In genomic region chr10:122980209-122981065, GRCh38 we compare ENCODE assay signal across 8 cellular contexts. TPM values are rescaled to one million over a fixed set of nuclear protein-coding genes. Genes with fewer than 3 reads are reported as not detected.
DNase-seq lines count a peak whose midpoint lies in the region; ATAC-seq and TF ChIP-seq lines count a peak whose summit lies in the region.

PSTK (plus strand) TSS chr10:122980401; CDS start chr10:122980480, 79 bp downstream.

- H3K27ac Mint-ChIP-seq in T-helper 17 cell, result peak within 1 kb of the TSS; percentile 96

- H3K36me3 Mint-ChIP-seq in T-helper 17 cell (ENCODE audit: low read depth), result peaks cover 4% of the 10 kb centered on the region

- DNase-seq in NCI-H1694 treated with DMSO at 0.1 percent for 48 hours (lab: John Stamatoyannopoulos, UW) (peak; percentile 32), T-helper 17 cell (peak; percentile 75 to 80 (median 79)), anterior cingulate cortex (lab: John Stamatoyannopoulos, UW) (peak in 57 of 58 donors; percentile 43 to 98 (median 91)), right cardiac atrium (peak; percentile 94 to 98 (median 97)), pulmonary artery endothelial cell (ENCODE audit: low read depth, low spot score) (peak; percentile 65), uterus (peak; percentile 91)

- peak in 1 of 2 donors; percentile 73 for TF ChIP-seq POLR2A in uterus (IDR thresholded peaks at IDR 0.05)

- WGBS in right cardiac atrium, result under 1% methylated on average over 73 of the region's 73 CpGs

- no peaks in the 10 kb centered on the region for H3K36me3 ChIP-seq in uterus

- peak within 1 kb of the TSS; percentile 44 for H3K4me3 ChIP-seq in right cardiac atrium (ENCODE audit: low read length)
- peak within 1 kb of the TSS; percentile 77 to 79 for H3K4me3 ChIP-seq in uterus

- ATAC-seq in GM18502 (IDR thresholded peaks at IDR 0.05; ENCODE audit: poor library complexity, unreplicated experiment) (peak; percentile 98), HG02943 (IDR thresholded peaks at IDR 0.05; ENCODE audit: low read depth, unreplicated experiment) (peak; percentile 98), T-helper 17 cell (peak; percentile 96), right cardiac atrium (peak; percentile 99)

- no peaks in the 10 kb centered on the region for H3K27me3 ChIP-seq in right cardiac atrium (ENCODE audit: control insufficient read depth, insufficient read depth)
- H3K27me3 ChIP-seq in uterus, result no peaks in the 10 kb centered on the region

- H3K4me1 ChIP-seq in right cardiac atrium (ENCODE audit: control insufficient read depth, insufficient read depth, low read length) (no peaks in the 10 kb centered on the region), uterus (no peaks in the 10 kb centered on the region)

- intact Hi-C loops in right cardiac atrium (cut with DNase I) (no loop called here), uterus (cut with DNase I; ENCODE audit: low total_unique reads) (no loop called here)

- H3K27me3 Mint-ChIP-seq in T-helper 17 cell, result no peaks in the 10 kb centered on the region

- H3K9me3 ChIP-seq in T-helper 17 cell (ENCODE audit: control insufficient read depth, low read length, poor library complexity, severe bottlenecking) (no peaks in the 10 kb centered on the region), right cardiac atrium (ENCODE audit: control insufficient read depth, low read length) (no peaks in the 10 kb centered on the region), uterus (no peaks in the 10 kb centered on the region)

- H3K4me3 Mint-ChIP-seq in T-helper 17 cell, result peak within 1 kb of the TSS; percentile 91

- peak; percentile 95 to 99 (median 98) for TF ChIP-seq CTCF in uterus (IDR thresholded peaks at IDR 0.05)

- peaks cover 22% of the 10 kb centered on the region for H3K4me1 Mint-ChIP-seq in T-helper 17 cell

- H3K27ac ChIP-seq in right cardiac atrium (ENCODE audit: low read length) (peak within 1 kb of the TSS; percentile 64), uterus (peak within 1 kb of the TSS; percentile 89 to 94)

RNA-seq across cellular contexts. Expression of gene PSTK, which starts in this region (rescaled TPM):
- total RNA-seq in T-helper 17 cell (10 to 100 TPM; 10.3 to 10.5 TPM), right cardiac atrium (1 to 10 TPM; 1.0 to 5.1 (median 4.0) TPM), pulmonary artery endothelial cell (3.0 and 3.9 TPM in 2 replicates), uterus (10 to 100 TPM in 1 of 4 donors, 1 to 10 TPM in 2, under 1 TPM in 1; 0.77 to 11.2 (median 2.1) TPM)
- 4.9 TPM for polyA plus RNA-seq in right cardiac atrium

Comparison
In these comparisons a context has a peak if more than half of its experiments do, and no peak if none do; other contexts are left out.
1. Peak in every context shown above with its lines: DNase-seq, ATAC-seq, H3K4me3 ChIP-seq and H3K27ac ChIP-seq.
2. DNase-seq: peak in every context shown above with its lines; median percentile 97 in right cardiac atrium; 91 in anterior cingulate cortex; 91 in uterus; 79 in T-helper 17 cell; 65 in pulmonary artery endothelial cell; 32 in NCI-H1694 treated with DMSO at 0.1 percent for 48 hours.